Comparison of ENCODE assay signal across 10 cellular contexts in the genomic region with DNA sequence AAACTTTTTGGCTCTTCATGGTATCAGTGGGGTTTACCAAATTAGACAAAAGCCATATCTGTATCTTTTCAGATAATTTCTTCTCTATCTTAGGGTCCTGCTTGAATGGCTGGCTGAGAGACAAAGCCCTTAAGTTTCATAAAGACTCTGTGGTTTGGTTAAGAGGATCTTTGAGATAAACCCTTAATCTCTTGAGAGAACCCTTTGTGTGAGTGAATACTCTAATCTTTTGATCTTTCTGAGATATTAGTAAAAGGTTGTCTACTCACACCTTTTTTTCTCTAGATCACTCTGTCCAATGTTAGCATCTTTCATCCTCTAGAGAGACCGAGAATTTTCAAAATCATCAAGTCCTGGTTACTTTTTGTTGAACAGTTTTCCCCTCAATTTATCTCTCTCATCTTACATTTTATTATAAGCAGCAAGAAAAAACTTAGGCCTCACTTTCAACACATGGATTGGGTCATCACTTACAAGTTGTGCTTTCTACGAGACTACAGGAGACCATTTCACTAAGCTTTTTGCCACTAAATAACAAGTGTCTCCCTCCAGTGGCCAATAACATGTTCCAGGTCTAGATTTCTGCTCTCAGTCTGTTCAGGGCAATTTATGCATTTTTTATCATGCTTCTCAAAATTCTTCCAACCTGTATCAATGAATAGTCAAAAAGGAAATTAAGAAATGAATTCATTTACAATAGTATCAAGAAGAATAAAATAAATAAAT. TPM values are rescaled to one million over a fixed set of nuclear protein-coding genes. Genes with fewer than 3 reads are reported as not detected.
A peak's percentile ranks its signal among the peaks of the same experiment; 100 is the strongest.
DNase-seq lines count a peak whose midpoint lies in the region; ATAC-seq and TF ChIP-seq lines count a peak whose summit lies in the region.
"Had no signal": no experiment of that assay in that cellular context is flagged by ENCODE, and none has a peak within 500 bp of the region (broad histone marks: within the 10 kb centered on the region; RNA-seq: fewer than 3 reads in every experiment).

No MANE protein-coding gene starts in this region.

- TF ChIP-seq RAD21 in Ishikawa (IDR thresholded peaks at IDR 0.05; ENCODE audit: low read depth), result 0 out of 2 replicates have a peak, but pooled peaks have one; percentile 14

- ATAC-seq in lower lobe of right lung (no peak), GM18868 (IDR thresholded peaks at IDR 0.05; ENCODE audit: unreplicated experiment) (no peak), HG03039 (IDR thresholded peaks at IDR 0.05; ENCODE audit: unreplicated experiment) (no peak), GM21515 (IDR thresholded peaks at IDR 0.05; ENCODE audit: unreplicated experiment) (no peak)
- ATAC-seq: body of pancreas; naive thymus-derived CD8-positive, alpha-beta T cell had no signal

- H3K27me3 ChIP-seq in DOHH2 (ENCODE audit: control insufficient read depth, low read length) (no peaks in the 10 kb centered on the region), lower lobe of right lung (ENCODE audit: low read depth) (no peaks in the 10 kb centered on the region)
- H3K27me3 ChIP-seq: body of pancreas had no signal

- H4K20me1 ChIP-seq in DOHH2 (ENCODE audit: control insufficient read depth, insufficient read depth, low read depth, low read length), result no peaks in the 10 kb centered on the region

- H3K36me3 ChIP-seq in DOHH2 (ENCODE audit: control insufficient read depth, low read length) (peaks cover 17% of the 10 kb centered on the region), lower lobe of right lung (peaks cover 24% of the 10 kb centered on the region)

- TF ChIP-seq CTCF in DOHH2 (IDR thresholded peaks at IDR 0.05; ENCODE audit: low read depth, low read length, poor library complexity, severe bottlenecking), result peak; percentile 63
- TF ChIP-seq CTCF in lower lobe of right lung (IDR thresholded peaks at IDR 0.05), result peak; percentile 21

- H3K79me2 ChIP-seq in DOHH2 (ENCODE audit: control insufficient read depth, low read length), result no peaks in the 10 kb centered on the region

- no peaks in the 10 kb centered on the region for H3K9me3 ChIP-seq in DOHH2 (ENCODE audit: control insufficient read depth, insufficient read depth, low read length)
- H3K9me3 ChIP-seq in lower lobe of right lung, result no peaks in the 10 kb centered on the region
- H3K9me3 ChIP-seq: body of pancreas had no signal

- H3F3A ChIP-seq in DOHH2 (ENCODE audit: control insufficient read depth, insufficient read depth), result no peaks in the 10 kb centered on the region

- TF ChIP-seq EP300 in Ishikawa (IDR thresholded peaks at IDR 0.05; ENCODE audit: borderline replicate concordance), result no peak

- no peaks in the 10 kb centered on the region for H3K9me2 ChIP-seq in DOHH2 (replicated peaks; ENCODE audit: control insufficient read depth, low read length)

- H3K4me1 ChIP-seq in DOHH2 (ENCODE audit: control insufficient read depth, low read length) (no peaks in the 10 kb centered on the region), lower lobe of right lung (no peaks in the 10 kb centered on the region)
- H3K4me1 ChIP-seq: body of pancreas had no signal

- H3K4me3 ChIP-seq in DOHH2 (ENCODE audit: low read length) (no peak overlapping the region), lower lobe of right lung (no peak overlapping the region)
- H3K4me3 ChIP-seq: body of pancreas had no signal

- H3K27ac ChIP-seq in DOHH2 (ENCODE audit: low read depth, low read length), result no peak overlapping the region
- no peak overlapping the region for H3K27ac ChIP-seq in lower lobe of right lung
- H3K27ac ChIP-seq: body of pancreas had no signal

- DNase-seq in amniotic epithelial cell (ENCODE audit: low read depth) (peak; percentile 80), lower lobe of right lung (no peak), mesenteric fat pad (ENCODE audit: low spot score) (no peak)
- DNase-seq: body of pancreas had no signal

- no peak overlapping the region for H3K4me2 ChIP-seq in DOHH2 (ENCODE audit: low read length)

- intact Hi-C loops in lower lobe of right lung (cut with DNase I), result no loop called here

TF ChIP-seq in Ishikawa, 13 proteins besides CTCF, POLR2A, EP300 and RAD21:
- TF ChIP-seq NFIC (IDR thresholded peaks at IDR 0.05) (no peak), TCF12 (IDR thresholded peaks at IDR 0.05; ENCODE audit: low read depth) (no peak), YY1 (IDR thresholded peaks at IDR 0.05; ENCODE audit: low read depth) (no peak), TAF1 (IDR thresholded peaks at IDR 0.05; ENCODE audit: low read depth) (no peak)

RNA-seq across cellular contexts. Expression of a gene that starts 28.4 kb away (rescaled TPM):
- 13.9 TPM for total RNA-seq in lower lobe of right lung
- 6.5 TPM for total RNA-seq in mesenteric fat pad

RNA-seq across cellular contexts. Expression of a gene that starts 33.8 kb away (rescaled TPM):
- total RNA-seq in lower lobe of right lung (55.9 TPM), mesenteric fat pad (91.7 TPM)

RNA-seq across cellular contexts. Expression of a gene that starts 50.7 kb away (rescaled TPM):
- total RNA-seq in lower lobe of right lung, result 23.5 TPM
- total RNA-seq in mesenteric fat pad, result 18.1 TPM

RNA-seq across cellular contexts. Expression of a gene that starts 50.8 kb away (rescaled TPM):
- total RNA-seq in lower lobe of right lung, result 26.3 TPM
- 22.0 TPM for total RNA-seq in mesenteric fat pad
